ENCODE assay signal across 15 cellular contexts in genomic region chr3:55607844-55608243, GRCh38.
A peak's percentile ranks its signal among the peaks of the same experiment; 100 is the strongest.
DNase-seq lines count a peak whose midpoint lies in the region; ATAC-seq, FAIRE-seq and TF ChIP-seq lines count a peak whose summit lies in the region.
"Had no signal": no experiment of that assay in that cellular context is flagged by ENCODE, and none has a peak within 500 bp of the region (broad histone marks: within the 10 kb centered on the region; RNA-seq: fewer than 3 reads in every experiment).

No MANE protein-coding gene starts in this region.

- no peaks in the 10 kb centered on the region for H3K36me3 Mint-ChIP-seq in activated CD8-positive, alpha-beta memory T cell treated with anti-CD3 and anti-CD28 coated beads, Interleukin-2, amount 10 ng/mL, durations not matched to agents 7 days and 5 days

- peak; percentile 94 for FAIRE-seq in GM12892 (lab: Jason Lieb, UNC)
- FAIRE-seq: islet of Langerhans had no signal

- H3K36me3 ChIP-seq in SK-N-SH (replicated peaks in 1 of 2; ENCODE audit: control insufficient read depth in 1 of 2, insufficient read depth in 2 of 2, low read length in 1 of 2): no peaks in the 10 kb centered on the region

- no peaks in the 10 kb centered on the region for H3K9me2 ChIP-seq in SK-N-SH

- 73% methylated on average over 6 of the region's 6 CpGs for WGBS in SK-N-SH (ENCODE audit: low lambda C conversion rate)

- H3K27me3 Mint-ChIP-seq in activated CD8-positive, alpha-beta memory T cell treated with anti-CD3 and anti-CD28 coated beads, Interleukin-2, amount 10 ng/mL, durations not matched to agents 7 days and 5 days: no peaks in the 10 kb centered on the region

- TF ChIP-seq RAD21 in SK-N-SH (IDR thresholded peaks at IDR 0.05; ENCODE audit: low read length): no peak

- H3K9me3 Mint-ChIP-seq in activated CD8-positive, alpha-beta memory T cell treated with anti-CD3 and anti-CD28 coated beads, Interleukin-2, amount 10 ng/mL, durations not matched to agents 7 days and 5 days (ENCODE audit: low read depth): no peaks in the 10 kb centered on the region
- H3K9me3 Mint-ChIP-seq: T-helper 2 cell treated with Interferon-gamma antibody and Interleukin-4, amounts not matched to agents 5 μg/mL and 100 μg/mL, for 36 hours had no signal

- H3K4me1 Mint-ChIP-seq in activated CD8-positive, alpha-beta memory T cell treated with anti-CD3 and anti-CD28 coated beads, Interleukin-2, amount 10 ng/mL, durations not matched to agents 7 days and 5 days: no peaks in the 10 kb centered on the region

- H3K4me1 ChIP-seq in SK-N-SH (ENCODE audit: control insufficient read depth in 1 of 2, insufficient read depth in 2 of 2, low read depth in 1 of 2, low read length in 1 of 2): no peaks in the 10 kb centered on the region; a peak in 1 of 4 replicates

- no peaks in the 10 kb centered on the region for H3K79me2 ChIP-seq in SK-N-SH (ENCODE audit: insufficient read depth)

- peaks cover 3% of the 10 kb centered on the region for H3F3A ChIP-seq in SK-N-SH (replicated peaks; ENCODE audit: insufficient read depth)

- POLR2A ChIA-PET in SK-N-SH (lab: Yijun Ruan, JAX): no interaction called here

- no peaks in the 10 kb centered on the region for H4K20me1 ChIP-seq in SK-N-SH (ENCODE audit: insufficient read depth)

- no peak overlapping the region for H3K9ac ChIP-seq in SK-N-SH

- no peak for TF ChIP-seq POLR2A in GM12892 (IDR thresholded peaks at IDR 0.05; ENCODE audit: low read depth, low read length)

- no peak overlapping the region for H3K4me3 Mint-ChIP-seq in activated CD8-positive, alpha-beta memory T cell treated with anti-CD3 and anti-CD28 coated beads, Interleukin-2, amount 10 ng/mL, durations not matched to agents 7 days and 5 days
- H3K4me3 Mint-ChIP-seq: T-helper 2 cell treated with Interferon-gamma antibody and Interleukin-4, amounts not matched to agents 5 μg/mL and 100 μg/mL, for 36 hours had no signal

- no peak overlapping the region for H3K27ac ChIP-seq in SK-N-SH (ENCODE audit: low read depth in 2 of 2, low read length in 1 of 2)

- H2AFZ ChIP-seq in SK-N-SH (ENCODE audit: low read depth): no peak overlapping the region

- no peak overlapping the region for H3K4me2 ChIP-seq in SK-N-SH

- CTCF ChIA-PET in activated CD8-positive, alpha-beta memory T cell treated with anti-CD3 and anti-CD28 coated beads, Interleukin-2, amount 10 ng/mL, durations not matched to agents 7 days and 5 days (lab: Charles Lee): no interaction called here
- CTCF ChIA-PET in SK-N-SH (lab: Yijun Ruan, JAX): no interaction called here

- no peak for TF ChIP-seq EP300 in SK-N-SH (IDR thresholded peaks at IDR 0.05; ENCODE audit: borderline replicate concordance in 1 of 2, low read depth in 1 of 2, low read length in 1 of 2)

- H3K27ac Mint-ChIP-seq in activated CD8-positive, alpha-beta memory T cell treated with anti-CD3 and anti-CD28 coated beads, Interleukin-2, amount 10 ng/mL, durations not matched to agents 7 days and 5 days: no peak overlapping the region
- H3K27ac Mint-ChIP-seq: T-helper 2 cell treated with Interferon-gamma antibody and Interleukin-4, amounts not matched to agents 5 μg/mL and 100 μg/mL, for 36 hours had no signal

- DNase-seq in GM12892 (ENCODE audit: insufficient read length): no peak
- no peak for DNase-seq in epidermal melanocyte (ENCODE audit: insufficient read length, low spot score)
- no peak for DNase-seq in activated CD8-positive, alpha-beta memory T cell treated with anti-CD3 and anti-CD28 coated beads, Interleukin-2, amount 10 ng/mL, durations not matched to agents 7 days and 5 days
- DNase-seq in mucosa of gallbladder (ENCODE audit: low spot score): no peak
- no peak for DNase-seq in SK-N-SH
- DNase-seq: DND-41; HCEC 1CT; Kasumi-1; NCI-H524 treated with DMSO at 0.1 percent for 48 hours; stimulated activated CD4-positive, alpha-beta T cell treated with anti-CD3 and anti-CD28 coated beads, Interleukin-1b, Interleukin-23, amount 100 ng/mL, for 48 hours had no signal

- no peak for TF ChIP-seq CTCF in SK-N-SH (IDR thresholded peaks at IDR 0.05)

- ATAC-seq in GM19328 (IDR thresholded peaks at IDR 0.05; ENCODE audit: unreplicated experiment) (peak; percentile 66), HG02852 (IDR thresholded peaks at IDR 0.05; ENCODE audit: unreplicated experiment) (peak; percentile 86), HG03575 (IDR thresholded peaks at IDR 0.05; ENCODE audit: extremely low read depth, insufficient number of reproducible peaks, low FRiP score, unreplicated experiment) (peak; percentile 57)
- no peak for ATAC-seq in activated CD8-positive, alpha-beta memory T cell treated with anti-CD3 and anti-CD28 coated beads, Interleukin-2, amount 10 ng/mL, durations not matched to agents 7 days and 5 days

- no peak overlapping the region for H3K4me3 ChIP-seq in SK-N-SH (ENCODE audit: low read depth in 2 of 2, low read length in 1 of 2)

- no peaks in the 10 kb centered on the region for H3K9me3 ChIP-seq in SK-N-SH

- H3K27me3 ChIP-seq in SK-N-SH (ENCODE audit: insufficient read depth): no peaks in the 10 kb centered on the region

TF ChIP-seq in SK-N-SH, 30 proteins besides CTCF, POLR2A, EP300 and RAD21:
- TF ChIP-seq TEAD4 (IDR thresholded peaks at IDR 0.05; ENCODE audit: borderline replicate concordance, insufficient read depth) (no peak), GABPA (IDR thresholded peaks at IDR 0.05; ENCODE audit: low read depth) (no peak)
